Comparison of ENCODE assay signal across 4 cellular contexts in genomic region chr6:18958146-18958545, GRCh38.
"Had no signal": no experiment of that assay in that cellular context is flagged by ENCODE, and none has a peak within 500 bp of the region (broad histone marks: within the 10 kb centered on the region; RNA-seq: fewer than 3 reads in every experiment).

No MANE protein-coding gene starts in this region.

- H3K9me3 Mint-ChIP-seq: H9 had no signal

- ATAC-seq: K562 had no signal

- H3K4me3 ChIP-seq: K562 had no signal

- H3K4me3 Mint-ChIP-seq: H9 had no signal

- DNase-seq: H9, HCEC 1CT, IMR-90 had no signal

- H3K4me1 Mint-ChIP-seq: H9 had no signal

- H3K27ac Mint-ChIP-seq: H9 had no signal
